26 cellular contexts compared by ENCODE assay signal in the genomic region with DNA sequence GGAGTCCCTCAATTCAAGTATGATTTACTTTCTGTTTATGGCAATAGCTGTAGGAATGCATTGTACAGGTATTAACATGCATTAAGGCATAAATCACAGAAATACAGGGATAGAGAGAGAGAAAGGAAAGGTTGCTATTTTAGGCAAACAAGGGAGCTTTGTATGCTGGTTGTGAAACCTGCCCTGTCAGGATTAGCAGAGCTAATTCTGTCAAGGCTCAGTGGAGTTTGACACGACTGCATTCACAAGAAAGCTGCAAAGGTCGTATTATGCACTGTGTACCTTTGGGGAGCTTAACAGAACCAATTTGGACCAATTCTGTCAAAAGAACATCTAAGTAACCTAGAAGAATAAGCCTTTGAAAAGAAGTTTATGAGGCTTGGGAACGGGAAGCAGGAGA.
DNase-seq lines count a peak whose midpoint lies in the region; ATAC-seq, FAIRE-seq and TF ChIP-seq lines count a peak whose summit lies in the region.
"Had no signal": no experiment of that assay in that cellular context is flagged by ENCODE, and none has a peak within 500 bp of the region (broad histone marks: within the 10 kb centered on the region; RNA-seq: fewer than 3 reads in every experiment).

No MANE protein-coding gene starts in this region.

- no peak for TF ChIP-seq POLR2A in esophagus muscularis mucosa (IDR thresholded peaks at IDR 0.05; ENCODE audit: low read depth)

- intact Hi-C loops in esophagus muscularis mucosa (cut with DNase I): no loop called here

- H3K27ac Mint-ChIP-seq in mesothelial cell of epicardium (peak overlapping the region; percentile 61), nephron progenitor cell (no peak overlapping the region)
- H3K27ac Mint-ChIP-seq: activated CD4-positive, alpha-beta T cell treated with anti-CD3 and anti-CD28 coated beads, Interleukin-2, amount 10 ng/mL, durations not matched to agents 24 days and 14 days; activated T-helper 2 cell treated with anti-CD3 and anti-CD28 coated beads, Interferon-gamma antibody, Interleukin-2, Interleukin-4, amounts not matched to agents 10 μg/mL and 5 μg/mL and 100 μg/mL, durations not matched to agents 14 hours and 24 hours and 36 hours; B cell; HFFc6; natural killer cell had no signal

- WGBS in esophagus muscularis mucosa: 43% methylated on average over 3 of the region's 3 CpGs

- DNase-seq in NCI-H82 (lab: John Stamatoyannopoulos, UW): peak; percentile 9
- no peak for DNase-seq in NCI-H82 treated with DMSO at 0.1 percent for 48 hours (lab: John Stamatoyannopoulos, UW; ENCODE audit: unreplicated experiment)
- peak; percentile 74 for DNase-seq in bronchial epithelial cell (ENCODE audit: low read depth)
- DNase-seq in mesothelial cell of epicardium (ENCODE audit: low spot score in 2 of 2, unreplicated experiment in 2 of 2): no peak
- DNase-seq in thoracic aorta (ENCODE audit: low spot score): no peak
- no peak for DNase-seq in esophagus muscularis mucosa (ENCODE audit: extremely low spot score)
- no peak for DNase-seq in nephron progenitor cell
- DNase-seq: 8988T; activated CD4-positive, alpha-beta T cell treated with anti-CD3 and anti-CD28 coated beads, Interleukin-2, amount 10 ng/mL, durations not matched to agents 24 days and 14 days; Caco-2; central memory CD4-positive, alpha-beta T cell; EL; esophagus squamous epithelium; HFFc6; left cardiac atrium; mesendoderm; natural killer cell; NCI-H1436 treated with DMSO at 0.1 percent for 48 hours; NCI-H2171; NCI-H748 treated with DMSO at 0.1 percent for 48 hours; PC-3; stimulated activated CD4-positive, alpha-beta T cell treated with anti-CD3 and anti-CD28 coated beads, Interleukin-4, amount 100 ng/mL, for 4 hours had no signal

- TF ChIP-seq EP300 in esophagus muscularis mucosa (IDR thresholded peaks at IDR 0.05): no peak

- H3K4me3 ChIP-seq in bronchial epithelial cell (ENCODE audit: low read depth, low read length) (no peak overlapping the region), thoracic aorta (peak overlapping the region; percentile 44), esophagus muscularis mucosa (no peak overlapping the region)
- H3K4me3 ChIP-seq: esophagus squamous epithelium had no signal

- H3K27me3 Mint-ChIP-seq in mesothelial cell of epicardium (ENCODE audit: low read depth): no peaks in the 10 kb centered on the region
- H3K27me3 Mint-ChIP-seq in nephron progenitor cell (ENCODE audit: low read depth, poor library complexity): no peaks in the 10 kb centered on the region
- H3K27me3 Mint-ChIP-seq: activated CD4-positive, alpha-beta T cell treated with anti-CD3 and anti-CD28 coated beads, Interleukin-2, amount 10 ng/mL, durations not matched to agents 24 days and 14 days; B cell had no signal

- H3K9me3 Mint-ChIP-seq in mesothelial cell of epicardium (peaks cover 28% of the 10 kb centered on the region), nephron progenitor cell (peaks cover 7% of the 10 kb centered on the region)

- ATAC-seq in thoracic aorta (ENCODE audit: insufficient number of reproducible peaks, low FRiP score, low read depth): no peak
- no peak for ATAC-seq in HG02885 (IDR thresholded peaks at IDR 0.05; ENCODE audit: poor library complexity, unreplicated experiment)
- ATAC-seq: left cardiac atrium, natural killer cell, PC-3 had no signal

- peak overlapping the region in 1 of 2 donors; percentile 6 for H3K27ac ChIP-seq in thoracic aorta
- no peak overlapping the region for H3K27ac ChIP-seq in esophagus muscularis mucosa (replicated peaks in 1 of 4)
- H3K27ac ChIP-seq: esophagus squamous epithelium had no signal

- H3K4me3 Mint-ChIP-seq in mesothelial cell of epicardium (no peak overlapping the region), nephron progenitor cell (no peak overlapping the region)
- H3K4me3 Mint-ChIP-seq: activated CD4-positive, alpha-beta T cell treated with anti-CD3 and anti-CD28 coated beads, Interleukin-2, amount 10 ng/mL, durations not matched to agents 24 days and 14 days; B cell; HFFc6; natural killer cell had no signal

- H3K9me3 ChIP-seq in thoracic aorta (no peaks in the 10 kb centered on the region), esophagus muscularis mucosa (no peaks in the 10 kb centered on the region)
- H3K9me3 ChIP-seq: Caco-2, esophagus squamous epithelium had no signal

- peak; percentile 68 for FAIRE-seq in bronchial epithelial cell (lab: Jason Lieb, UNC)
- FAIRE-seq: urothelium cell line had no signal

- TF ChIP-seq CTCF in bronchial epithelial cell (IDR thresholded peaks at IDR 0.05; ENCODE audit: insufficient read depth, low read length, severe bottlenecking) (no peak), mesothelial cell of epicardium (IDR thresholded peaks at IDR 0.05; ENCODE audit: unreplicated experiment) (no peak), thoracic aorta (IDR thresholded peaks at IDR 0.05) (no peak), esophagus muscularis mucosa (IDR thresholded peaks at IDR 0.05) (no peak), nephron progenitor cell (IDR thresholded peaks at IDR 0.05) (no peak)

- H3K36me3 ChIP-seq in bronchial epithelial cell (ENCODE audit: control insufficient read depth, insufficient read depth, low read length) (no peaks in the 10 kb centered on the region), thoracic aorta (no peaks in the 10 kb centered on the region), esophagus muscularis mucosa (no peaks in the 10 kb centered on the region)
- H3K36me3 ChIP-seq: esophagus squamous epithelium had no signal

- H3K36me3 Mint-ChIP-seq in mesothelial cell of epicardium: no peaks in the 10 kb centered on the region
- no peaks in the 10 kb centered on the region for H3K36me3 Mint-ChIP-seq in nephron progenitor cell (ENCODE audit: low read depth)

- H3K4me1 ChIP-seq in thoracic aorta (ENCODE audit: control insufficient read depth in 1 of 2, low read depth in 2 of 2) (peaks cover 0 to 15% of the 10 kb centered on the region in 2 donors), esophagus muscularis mucosa (peaks cover 0 to 23% (median 12%) of the 10 kb centered on the region in 4 donors)
- H3K4me1 ChIP-seq: Caco-2 had no signal

- H3K4me1 Mint-ChIP-seq in mesothelial cell of epicardium: peaks cover 18% of the 10 kb centered on the region
- no peaks in the 10 kb centered on the region for H3K4me1 Mint-ChIP-seq in nephron progenitor cell
- H3K4me1 Mint-ChIP-seq: activated CD4-positive, alpha-beta T cell treated with anti-CD3 and anti-CD28 coated beads, Interleukin-2, amount 10 ng/mL, durations not matched to agents 24 days and 14 days; B cell; natural killer cell had no signal

- H3K27me3 ChIP-seq in bronchial epithelial cell (ENCODE audit: control insufficient read depth, insufficient read depth, low read length): no peaks in the 10 kb centered on the region
- no peaks in the 10 kb centered on the region for H3K27me3 ChIP-seq in thoracic aorta (replicated peaks; ENCODE audit: insufficient read depth)
- no peaks in the 10 kb centered on the region for H3K27me3 ChIP-seq in esophagus muscularis mucosa
- H3K27me3 ChIP-seq: esophagus squamous epithelium had no signal

Comparison
In these comparisons a context has a peak if more than half of its experiments do, and no peak if none do; other contexts are left out.
1. DNase-seq: peak in NCI-H82 (single experiment) and bronchial epithelial cell (single experiment); none in NCI-H82 treated with DMSO at 0.1 percent for 48 hours (single experiment), mesothelial cell of epicardium (0 of 2), thoracic aorta (single experiment), esophagus muscularis mucosa (single experiment) and nephron progenitor cell (single experiment).